Comparison of ENCODE assay signal across 14 cellular contexts in genomic region chr12:43848786-43849185, GRCh38.
"Had no signal": no experiment of that assay in that cellular context is flagged by ENCODE, and none has a peak within 500 bp of the region (broad histone marks: within the 10 kb centered on the region; RNA-seq: fewer than 3 reads in every experiment).

No MANE protein-coding gene starts in this region.

- H3K4me1 ChIP-seq: esophagus muscularis mucosa, testis, upper lobe of right lung had no signal

- ATAC-seq: activated T-cell treated with anti-CD3 and anti-CD28 coated beads, Interleukin-2, amount 50 U/mL, for 4 hours; left cardiac atrium; right cardiac atrium; T-helper 17 cell; upper lobe of right lung had no signal

- H3K4me3 ChIP-seq: cardiac muscle cell, esophagus muscularis mucosa, testis, upper lobe of right lung had no signal

- H3K9me3 ChIP-seq: esophagus muscularis mucosa, testis, upper lobe of right lung had no signal

- H3K27me3 ChIP-seq: cardiac muscle cell, esophagus muscularis mucosa, testis, upper lobe of right lung had no signal

- DNase-seq: activated CD4-positive, alpha-beta memory T cell treated with anti-CD3 and anti-CD28 coated beads, Interleukin-2, amount 10 ng/mL, durations not matched to agents 7 days and 5 days; activated CD4-positive, alpha-beta T cell treated with anti-CD3 and anti-CD28 coated beads for 4 hours; activated effector memory CD4-positive, alpha-beta T cell treated with Interleukin-2 at 50 U/mL for 16 hours; activated naive CD4-positive, alpha-beta T cell treated with anti-CD3 and anti-CD28 coated beads, Interleukin-2, amount 50 U/mL, for 16 hours; activated T-cell treated with anti-CD3 and anti-CD28 coated beads, Interleukin-2, amount 50 U/mL, for 4 hours; head of caudate nucleus; left cardiac atrium; occipital lobe; right cardiac atrium; T-helper 17 cell; testis; upper lobe of right lung had no signal

- H3K27ac ChIP-seq: cardiac muscle cell, esophagus muscularis mucosa, testis, upper lobe of right lung had no signal

- H3K36me3 ChIP-seq: cardiac muscle cell, upper lobe of right lung had no signal
